In the genomic region with DNA sequence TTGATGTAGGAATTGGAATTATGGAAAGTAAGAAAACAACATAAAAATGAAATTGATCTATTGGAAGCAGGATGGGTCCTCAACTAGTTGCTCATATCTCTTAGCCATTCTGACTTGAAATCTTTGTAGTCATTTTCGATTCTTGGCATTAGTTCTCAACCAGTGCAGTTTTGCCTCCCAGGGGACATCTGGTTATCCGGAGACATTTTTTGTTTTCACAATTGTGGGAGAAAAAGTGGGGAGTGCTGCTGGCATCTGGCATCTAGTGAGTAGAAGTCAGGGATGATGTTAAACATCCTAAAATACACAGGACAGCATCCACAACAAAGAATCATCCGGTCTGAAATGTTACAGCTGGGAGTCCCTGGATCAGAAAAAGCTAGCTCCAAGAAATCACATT, we compare ENCODE assay signal across 27 cellular contexts.
DNase-seq lines count a peak whose midpoint lies in the region; ATAC-seq and TF ChIP-seq lines count a peak whose summit lies in the region.
"Had no signal": no experiment of that assay in that cellular context is flagged by ENCODE, and none has a peak within 500 bp of the region (broad histone marks: within the 10 kb centered on the region; RNA-seq: fewer than 3 reads in every experiment).

No MANE protein-coding gene starts in this region.

- no peaks in the 10 kb centered on the region for H3K9me3 ChIP-seq in IMR-90 (ENCODE audit: control insufficient read depth, insufficient read depth, low read length)
- H3K9me3 ChIP-seq in sigmoid colon = no peaks in the 10 kb centered on the region
- H3K9me3 ChIP-seq: ascending aorta, right atrium auricular region had no signal

- no peak for TF ChIP-seq EP300 in sigmoid colon (IDR thresholded peaks at IDR 0.05)

- no peaks in the 10 kb centered on the region for H3K27me3 Mint-ChIP-seq in chondrocyte (ENCODE audit: low read depth)
- no peaks in the 10 kb centered on the region for H3K27me3 Mint-ChIP-seq in osteocyte (ENCODE audit: unreplicated experiment)

- no peak overlapping the region for H2AFZ ChIP-seq in IMR-90 (replicated peaks; ENCODE audit: low read length, poor library complexity)

- H4K5ac ChIP-seq in IMR-90 (ENCODE audit: low read depth, low read length) = no peak overlapping the region

- intact Hi-C loops in IMR-90 (cut with micrococcal nuclease) (no loop called here), sigmoid colon (cut with DNase I) (loop anchor here (5.0 kb wide), 1 partner anchor 73 kb away; the partner anchor contains the start of gene FBXL7)

- CTCF ChIA-PET in IMR-90 (lab: Yijun Ruan, JAX) = interaction anchor here (0.5 to 1.2 kb wide), 2 partner anchors 12 to 13 kb away, joined by 3 read pairs; no protein-coding TSS in a partner anchor

- 0 out of 2 replicates have a peak overlapping the region, but pooled peaks have one; percentile 3 for H3K4me2 ChIP-seq in IMR-90 (ENCODE audit: low read depth, low read length)

- no peak overlapping the region for H2AK9ac ChIP-seq in IMR-90 (replicated peaks; ENCODE audit: low read depth, low read length, poor library complexity)

- H2BK5ac ChIP-seq in IMR-90 (ENCODE audit: low read depth, low read length, poor library complexity, severe bottlenecking) = no peak overlapping the region

- H3K27ac Mint-ChIP-seq in chondrocyte (ENCODE audit: unreplicated experiment) (peak overlapping the region; percentile 73), osteocyte (ENCODE audit: unreplicated experiment) (peak overlapping the region; percentile 70)
- H3K27ac Mint-ChIP-seq: activated naive CD4-positive, alpha-beta T cell treated with anti-CD3 and anti-CD28 coated beads, Interleukin-2, amount 50 U/mL, for 72 hours; naive thymus-derived CD4-positive, alpha-beta T cell had no signal

- no peak overlapping the region for H3K14ac ChIP-seq in IMR-90 (replicated peaks; ENCODE audit: low read depth, low read length)

- peaks cover 33 to 42% of the 10 kb centered on the region in 2 experiments for H3K79me1 ChIP-seq in IMR-90 (ENCODE audit: low read depth in 1 of 2, low read length in 2 of 2)

- BruUV-seq in IMR-90 (replicated peaks; lab: Mats Ljungman, UMichigan) = no TSS peak

- H3K4ac ChIP-seq in IMR-90 (ENCODE audit: low read depth, low read length) = no peak overlapping the region

- WGBS in IMR-90 (ENCODE audit: extremely low coverage in 2 of 2, insufficient read length in 1 of 2), 2 experiments = no CpG with 5 or more reads among the region's 3 CpGs
- WGBS in sigmoid colon, 2 donors = 53 to 71% methylated on average over 3 of the region's 3 CpGs

- no peak for TF ChIP-seq RAD21 in IMR-90 (IDR thresholded peaks at IDR 0.05; ENCODE audit: low read length)

- H3K36me3 Mint-ChIP-seq in chondrocyte (ENCODE audit: low read depth) (no peaks in the 10 kb centered on the region), osteocyte (ENCODE audit: unreplicated experiment) (no peaks in the 10 kb centered on the region)
- H3K36me3 Mint-ChIP-seq: naive thymus-derived CD4-positive, alpha-beta T cell had no signal

- no peak for ATAC-seq in IMR-90 (ENCODE audit: low read depth)
- ATAC-seq: activated naive CD4-positive, alpha-beta T cell treated with anti-CD3 and anti-CD28 coated beads, Interleukin-2, amount 50 U/mL, for 72 hours; naive thymus-derived CD4-positive, alpha-beta T cell had no signal

- H3K4me3 Mint-ChIP-seq in chondrocyte (ENCODE audit: unreplicated experiment) = no peak overlapping the region
- H3K4me3 Mint-ChIP-seq in osteocyte (ENCODE audit: unreplicated experiment) = no peak overlapping the region
- H3K4me3 Mint-ChIP-seq: naive thymus-derived CD4-positive, alpha-beta T cell had no signal

- H4K91ac ChIP-seq in IMR-90 (ENCODE audit: insufficient read depth, low read depth, low read length) = no peak overlapping the region

- H3K27ac ChIP-seq in IMR-90 (ENCODE audit: insufficient read depth, low read length) = no peak overlapping the region
- H3K27ac ChIP-seq in sigmoid colon = peak overlapping the region in 2 of 4 donors; percentile 20 to 53
- H3K27ac ChIP-seq: ascending aorta, C4-2B, right atrium auricular region, SK-N-MC, WERI-Rb-1 had no signal

- H3K27me3 ChIP-seq in IMR-90 (ENCODE audit: control insufficient read depth, insufficient read depth, low read length) (no peaks in the 10 kb centered on the region), sigmoid colon (no peaks in the 10 kb centered on the region)
- H3K27me3 ChIP-seq: ascending aorta, right atrium auricular region had no signal

- 0 out of 2 replicates have a peak, but pooled peaks cover 3% of the 10 kb centered on the region for H4K20me1 ChIP-seq in IMR-90 (ENCODE audit: insufficient read depth, low read length)

- H3K4me1 ChIP-seq in IMR-90 (ENCODE audit: control insufficient read depth, insufficient read depth, low read length) (peaks cover 12% of the 10 kb centered on the region; the same call in 1 of the 2 replicates), sigmoid colon (peaks cover 0 to 58% (median 50%) of the 10 kb centered on the region in 4 donors)

- H3K9ac ChIP-seq in IMR-90 (ENCODE audit: low read depth, low read length) = no peak overlapping the region

- no peak overlapping the region for H2BK120ac ChIP-seq in IMR-90 (ENCODE audit: low read depth, low read length)

- no peak overlapping the region for H3K18ac ChIP-seq in IMR-90 (ENCODE audit: low read depth, low read length)

- no peak overlapping the region for H4K8ac ChIP-seq in IMR-90 (ENCODE audit: low read depth in 2 of 2, low read length in 2 of 2)

- no peak overlapping the region for H3K23ac ChIP-seq in IMR-90 (ENCODE audit: low read depth, low read length)

- peak; percentile 7 for DNase-seq in IMR-90
- no peak for DNase-seq in chondrocyte (ENCODE audit: low spot score)
- DNase-seq in fibroblast of villous mesenchyme (ENCODE audit: low read depth) = peak; percentile 25
- no peak for DNase-seq in osteocyte (ENCODE audit: extremely low spot score, unreplicated experiment)
- no peak for DNase-seq in SIG-M5 (lab: John Stamatoyannopoulos, UW)
- no peak for DNase-seq in sigmoid colon
- DNase-seq in iPS-NIHi7 (ENCODE audit: extremely low spot score) = no peak
- no peak for DNase-seq in NCI-H1436 (lab: John Stamatoyannopoulos, UW)
- DNase-seq: Calu3; cerebellar nuclear complex; effector CD4-positive, alpha-beta T cell; EL; KBM-7; left cardiac atrium; mesendoderm; MV-4-11; naive thymus-derived CD4-positive, alpha-beta T cell; NCI-H2171 treated with DMSO at 0.1 percent for 48 hours; NCI-H524 treated with DMSO at 0.1 percent for 48 hours; stimulated activated CD4-positive, alpha-beta T cell treated with anti-CD3 and anti-CD28 coated beads, Interleukin-4, amount 100 ng/mL, for 4 hours; stimulated activated naive CD4-positive, alpha-beta T cell treated with Interleukin-2 at 50 U/mL for 16 hours; WERI-Rb-1 had no signal

- H2BK15ac ChIP-seq in IMR-90 (ENCODE audit: low read depth, low read length) = no peak overlapping the region

- dilution Hi-C loops in IMR-90 (cut with HindIII; ENCODE audit: low sequenced_read_pairs, unreplicated experiment) = no loop called here

- no peak overlapping the region for H3K4me3 ChIP-seq in IMR-90 (ENCODE audit: insufficient read depth, low read depth, low read length)
- H3K4me3 ChIP-seq in fibroblast of villous mesenchyme (ENCODE audit: low read depth, low read length) = no peak overlapping the region
- no peak overlapping the region for H3K4me3 ChIP-seq in sigmoid colon
- H3K4me3 ChIP-seq: ascending aorta, right atrium auricular region, SK-N-MC had no signal

- TF ChIP-seq POLR2A in IMR-90 (IDR thresholded peaks at IDR 0.05; ENCODE audit: low read depth, low read length) = no peak
- no peak for TF ChIP-seq POLR2A in sigmoid colon (IDR thresholded peaks at IDR 0.05)

- H3K9me3 Mint-ChIP-seq in chondrocyte (ENCODE audit: low read depth) = no peaks in the 10 kb centered on the region
- H3K9me3 Mint-ChIP-seq in osteocyte (ENCODE audit: unreplicated experiment) = no peaks in the 10 kb centered on the region

- H3K36me3 ChIP-seq in IMR-90 (ENCODE audit: control insufficient read depth, insufficient read depth, low read length) = no peaks in the 10 kb centered on the region
- no peaks in the 10 kb centered on the region for H3K36me3 ChIP-seq in sigmoid colon
- H3K36me3 ChIP-seq: ascending aorta, right atrium auricular region, WERI-Rb-1 had no signal

- H3K9me1 ChIP-seq in IMR-90 (ENCODE audit: insufficient read depth, low read length) = peaks cover 3% of the 10 kb centered on the region; the same call in 1 of the 2 replicates

- H2BK20ac ChIP-seq in IMR-90 (ENCODE audit: low read depth, low read length) = no peak overlapping the region

- H3K4me1 Mint-ChIP-seq in chondrocyte (ENCODE audit: low read depth) = peaks cover 39% of the 10 kb centered on the region
- H3K4me1 Mint-ChIP-seq in osteocyte (ENCODE audit: unreplicated experiment) = peaks cover 41% of the 10 kb centered on the region
- H3K4me1 Mint-ChIP-seq: naive thymus-derived CD4-positive, alpha-beta T cell had no signal

- H2AK5ac ChIP-seq in IMR-90 (ENCODE audit: low read depth, low read length) = no peak overlapping the region

- TF ChIP-seq CTCF in IMR-90 (conservative IDR thresholded peaks at IDR 0.05; ENCODE audit: low read depth, low read length) (no peak), chondrocyte (IDR thresholded peaks at IDR 0.05) (no peak), fibroblast of villous mesenchyme (IDR thresholded peaks at IDR 0.05; ENCODE audit: insufficient read depth, low read depth, low read length) (no peak), osteocyte (IDR thresholded peaks at IDR 0.05) (no peak), sigmoid colon (IDR thresholded peaks at IDR 0.05) (no peak)

- no peak overlapping the region for H3K56ac ChIP-seq in IMR-90 (ENCODE audit: extremely low read depth, insufficient read depth, low read length)

- in situ Hi-C loops in IMR-90 (cut with MboI; ENCODE audit: low sequenced_read_pairs) = no loop called here

- POLR2A ChIA-PET in IMR-90 (lab: Charles Lee; ENCODE audit: unreplicated experiment) = no interaction called here

TF ChIP-seq in IMR-90, 13 proteins besides CTCF, POLR2A, EP300 and RAD21 (continues in another document):
- no peak for TF ChIP-seq RFX5 (IDR thresholded peaks at IDR 0.05; ENCODE audit: low read depth, low read length)
- TF ChIP-seq, protein P1, sequence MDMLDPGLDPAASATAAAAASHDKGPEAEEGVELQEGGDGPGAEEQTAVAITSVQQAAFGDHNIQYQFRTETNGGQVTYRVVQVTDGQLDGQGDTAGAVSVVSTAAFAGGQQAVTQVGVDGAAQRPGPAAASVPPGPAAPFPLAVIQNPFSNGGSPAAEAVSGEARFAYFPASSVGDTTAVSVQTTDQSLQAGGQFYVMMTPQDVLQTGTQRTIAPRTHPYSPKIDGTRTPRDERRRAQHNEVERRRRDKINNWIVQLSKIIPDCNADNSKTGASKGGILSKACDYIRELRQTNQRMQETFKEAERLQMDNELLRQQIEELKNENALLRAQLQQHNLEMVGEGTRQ (IDR thresholded peaks at IDR 0.05; ENCODE audit: low read depth, low read length) = no peak
- no peak for TF ChIP-seq RCOR1 (IDR thresholded peaks at IDR 0.05; ENCODE audit: insufficient replicate concordance, low read length)
- no peak for TF ChIP-seq MAZ (IDR thresholded peaks at IDR 0.05; ENCODE audit: borderline replicate concordance, low read depth, low read length)

Comparison
In these comparisons a context has a peak if more than half of its experiments do, and no peak if none do; other contexts are left out.
1. DNase-seq: peak in IMR-90 (single experiment) and fibroblast of villous mesenchyme (single experiment); none in chondrocyte (single experiment), osteocyte (single experiment), SIG-M5 (single experiment), sigmoid colon (single experiment), iPS-NIHi7 (single experiment) and NCI-H1436 (single experiment).